Comparison of ENCODE assay signal across 23 cellular contexts in genomic region chr2:27451095-27451494, GRCh38. TPM values are rescaled to one million over a fixed set of nuclear protein-coding genes. Genes with fewer than 3 reads are reported as not detected.
"Had no signal": no experiment of that assay in that cellular context is flagged by ENCODE, and none has a peak within 500 bp of the region (broad histone marks: within the 10 kb centered on the region; RNA-seq: fewer than 3 reads in every experiment).

No MANE protein-coding gene starts in this region.

- H3K4me3 Mint-ChIP-seq: mesothelial cell of epicardium, naive B cell, nephron, neural progenitor cell had no signal

- DNase-seq: dermis blood vessel endothelial cell; effector memory CD4-positive, alpha-beta T cell; foreskin keratinocyte; heart left ventricle; left cardiac atrium; left lung; mesenchymal stem cell; mucosa of descending colon; naive B cell; stimulated activated CD4-positive, alpha-beta T cell treated with anti-CD3 and anti-CD28 coated beads, Interleukin-12 subunit alpha, Interleukin-12 subunit beta, amount 100 ng/mL, for 4 hours; stimulated activated CD4-positive, alpha-beta T cell treated with anti-CD3 and anti-CD28 coated beads, Interleukin-1b, Interleukin-23, amount 100 ng/mL, for 48 hours; stimulated activated CD4-positive, alpha-beta T cell treated with anti-CD3 and anti-CD28 coated beads, Interleukin-4, amount 100 ng/mL, for 1 hour; stimulated activated CD8-positive, alpha-beta memory T cell treated with anti-CD3 and anti-CD28 coated beads, Interleukin-4, amount 100 ng/mL, for 48 hours; stimulated activated naive CD4-positive, alpha-beta T cell treated with Interleukin-2 at 50 U/mL for 16 hours; upper lobe of left lung; uterus had no signal

- ATAC-seq: foreskin keratinocyte, gastroesophageal sphincter, heart left ventricle, left cardiac atrium, left lung, mucosa of descending colon, sciatic nerve had no signal

- H3K4me1 Mint-ChIP-seq: mesothelial cell of epicardium, naive B cell, nephron, neural progenitor cell had no signal

- H3K27ac Mint-ChIP-seq: mesothelial cell of epicardium, naive B cell, nephron, neural progenitor cell, progenitor cell of endocrine pancreas had no signal

- H3K9me3 Mint-ChIP-seq: mesothelial cell of epicardium, naive B cell, nephron, neural progenitor cell had no signal

- H3K27me3 Mint-ChIP-seq: naive B cell, progenitor cell of endocrine pancreas had no signal

RNA-seq across cellular contexts. Expression of gene KRTCAP3, which starts 8.9 kb away (rescaled TPM):
- total RNA-seq: left cardiac atrium, lung microvascular endothelial cell had no signal
